In genomic region chr1:96236156-96236739, GRCh38 we compare ENCODE assay signal across 7 cellular contexts.
DNase-seq lines count a peak whose midpoint lies in the region; ATAC-seq and TF ChIP-seq lines count a peak whose summit lies in the region.

No MANE protein-coding gene starts in this region.

- H3K27ac Mint-ChIP-seq in CD4-positive, alpha-beta T cell: no peak overlapping the region

- no peak overlapping the region for H3K4me3 Mint-ChIP-seq in CD4-positive, alpha-beta T cell

- no peak for TF ChIP-seq CTCF in CD4-positive, alpha-beta T cell (IDR thresholded peaks at IDR 0.05)

- peak; percentile 12 for DNase-seq in GF-D8 (lab: John Stamatoyannopoulos, UW)
- peak; percentile 2 for DNase-seq in NCI-H748 treated with DMSO at 0.1 percent for 48 hours (lab: John Stamatoyannopoulos, UW)
- peak; percentile 57 for DNase-seq in cerebellar cortex (ENCODE audit: low spot score)
- DNase-seq in lung microvascular endothelial cell (ENCODE audit: low read depth in 2 of 2): peak; percentile 76 to 82
- DNase-seq in activated gamma-delta T cell (lab: John Stamatoyannopoulos, UW): no peak
- no peak for DNase-seq in CD4-positive, alpha-beta T cell

- H3K27me3 Mint-ChIP-seq in CD4-positive, alpha-beta T cell: no peaks in the 10 kb centered on the region

- H3K4me1 Mint-ChIP-seq in CD4-positive, alpha-beta T cell (ENCODE audit: low read depth): no peaks in the 10 kb centered on the region

- H3K27ac ChIP-seq in CD4-positive, alpha-beta T cell (ENCODE audit: low read depth, low read length): no peak overlapping the region

- no peaks in the 10 kb centered on the region for H3K36me3 Mint-ChIP-seq in CD4-positive, alpha-beta T cell (ENCODE audit: low read depth)

- H3K9me3 ChIP-seq in CD4-positive, alpha-beta T cell (ENCODE audit: control insufficient read depth, low read length): no peaks in the 10 kb centered on the region

- intact Hi-C loops in CD4-positive, alpha-beta T cell (cut with DNase I, micrococcal nuclease): loop anchor here (2.0 to 10.0 kb wide), 2 partner anchors 609 to 1815 kb away; no protein-coding TSS in a partner anchor

- H3K9me3 Mint-ChIP-seq in CD4-positive, alpha-beta T cell: no peaks in the 10 kb centered on the region

- no peaks in the 10 kb centered on the region for H3K27me3 ChIP-seq in CD4-positive, alpha-beta T cell (ENCODE audit: control insufficient read depth, insufficient read depth, low read length)

- peak; percentile 69 for ATAC-seq in HG02885 (IDR thresholded peaks at IDR 0.05; ENCODE audit: poor library complexity, unreplicated experiment)
- ATAC-seq in CD4-positive, alpha-beta T cell (ENCODE audit: poor library complexity): no peak

- CTCF ChIA-PET in CD4-positive, alpha-beta T cell (lab: Charles Lee): no interaction called here

- POLR2A ChIA-PET in CD4-positive, alpha-beta T cell (lab: Charles Lee): no interaction called here

Comparison
In these comparisons a context has a peak if more than half of its experiments do, and no peak if none do; other contexts are left out.
1. DNase-seq: peak in GF-D8 (single experiment), NCI-H748 treated with DMSO at 0.1 percent for 48 hours (single experiment), cerebellar cortex (single experiment) and lung microvascular endothelial cell (2 of 2); none in activated gamma-delta T cell (single experiment) and CD4-positive, alpha-beta T cell (0 of 10).